Comparison of ENCODE assay signal across 17 cellular contexts in genomic region chr9:18768951-18769622, GRCh38.
A peak's percentile ranks its signal among the peaks of the same experiment; 100 is the strongest.
DNase-seq lines count a peak whose midpoint lies in the region; ATAC-seq and TF ChIP-seq lines count a peak whose summit lies in the region.
"Had no signal": no experiment of that assay in that cellular context is flagged by ENCODE, and none has a peak within 500 bp of the region (broad histone marks: within the 10 kb centered on the region; RNA-seq: fewer than 3 reads in every experiment).

No MANE protein-coding gene starts in this region.

- no peaks in the 10 kb centered on the region for H3K79me2 ChIP-seq in OCI-LY3 (ENCODE audit: low read length)

- peak overlapping the region; percentile 39 for H3K4me2 ChIP-seq in OCI-LY3 (ENCODE audit: low read length)
- H3K4me2 ChIP-seq: BLaER1 treated with 17β-estradiol and CSF1 and Interleukin-3, amounts not matched to agents 10 nM and 100 nM; neural progenitor cell; SK-N-SH had no signal

- 0 out of 2 replicates have a peak overlapping the region, but pooled peaks have one; percentile 8 for H3K4me3 ChIP-seq in OCI-LY3 (ENCODE audit: low read length)
- H3K4me3 ChIP-seq: BLaER1 treated with 17β-estradiol and CSF1 and Interleukin-3, amounts not matched to agents 10 nM and 100 nM; neural progenitor cell had no signal

- no peak for TF ChIP-seq CTCF in OCI-LY3 (IDR thresholded peaks at IDR 0.05; ENCODE audit: low read depth, low read length)

- no peaks in the 10 kb centered on the region for H3K36me3 ChIP-seq in OCI-LY3 (replicated peaks; ENCODE audit: low read depth, low read length)
- H3K36me3 ChIP-seq: BLaER1 treated with 17β-estradiol and CSF1 and Interleukin-3, amounts not matched to agents 10 nM and 100 nM; neural progenitor cell had no signal

- no peak overlapping the region for H3K9ac ChIP-seq in OCI-LY3 (ENCODE audit: low read length)
- H3K9ac ChIP-seq: BLaER1 treated with 17β-estradiol and CSF1 and Interleukin-3, amounts not matched to agents 10 nM and 100 nM; neural progenitor cell; SK-N-SH had no signal

- H4K20me1 ChIP-seq in OCI-LY3 (ENCODE audit: insufficient read depth, low read length): no peaks in the 10 kb centered on the region
- H4K20me1 ChIP-seq: BLaER1 treated with 17β-estradiol and CSF1 and Interleukin-3, amounts not matched to agents 10 nM and 100 nM had no signal

- DNase-seq in SKM-1 (lab: John Stamatoyannopoulos, UW; ENCODE audit: unreplicated experiment): no peak
- DNase-seq in NCI-H187 (lab: John Stamatoyannopoulos, UW): no peak
- no peak for DNase-seq in activated CD4-positive, alpha-beta T cell treated with anti-CD3 and anti-CD28 coated beads, Interleukin-2, amount 50 U/mL, for 48 hours
- no peak for DNase-seq in G401 (ENCODE audit: low spot score)
- DNase-seq: activated CD4-positive, alpha-beta T cell treated with anti-CD3 and anti-CD28 coated beads for 4 hours; activated naive CD4-positive, alpha-beta T cell treated with anti-CD3 and anti-CD28 coated beads for 36 hours; GF-D8; kidney; NCI-H1048; NCI-H748 treated with DMSO at 0.1 percent for 48 hours; SK-N-SH had no signal

- peaks cover 12% of the 10 kb centered on the region for H3K4me1 ChIP-seq in OCI-LY3 (ENCODE audit: low read length)
- H3K4me1 ChIP-seq: BLaER1 treated with 17β-estradiol and CSF1 and Interleukin-3, amounts not matched to agents 10 nM and 100 nM; neural progenitor cell had no signal

- H2AFZ ChIP-seq in OCI-LY3 (ENCODE audit: low read depth, low read length): peak overlapping the region; percentile 86
- H2AFZ ChIP-seq: neural progenitor cell had no signal

- H3K27ac ChIP-seq in OCI-LY3 (ENCODE audit: low read length): no peak overlapping the region
- H3K27ac ChIP-seq: BLaER1 treated with 17β-estradiol and CSF1 and Interleukin-3, amounts not matched to agents 10 nM and 100 nM; neural progenitor cell had no signal

- H3K27me3 ChIP-seq in OCI-LY3 (ENCODE audit: low read depth, low read length): peaks cover 2% of the 10 kb centered on the region; the same call in 1 of the 2 replicates
- H3K27me3 ChIP-seq: BLaER1 treated with 17β-estradiol and CSF1 and Interleukin-3, amounts not matched to agents 10 nM and 100 nM; neural progenitor cell had no signal

- in situ Hi-C loops in G401 (cut with HindIII; ENCODE audit: low sequenced_read_pairs): no loop called here

- H3K9me3 ChIP-seq in OCI-LY3 (ENCODE audit: insufficient read depth, low read length): no peaks in the 10 kb centered on the region
- H3K9me3 ChIP-seq: BLaER1 treated with 17β-estradiol and CSF1 and Interleukin-3, amounts not matched to agents 10 nM and 100 nM; SK-N-SH had no signal

- ATAC-seq in GM18520 (IDR thresholded peaks at IDR 0.05; ENCODE audit: unreplicated experiment) (peak; percentile 95), GM21447 (IDR thresholded peaks at IDR 0.05; ENCODE audit: unreplicated experiment) (peak; percentile 82), HG03039 (IDR thresholded peaks at IDR 0.05; ENCODE audit: unreplicated experiment) (peak; percentile 96)
